Comparison of ENCODE assay signal across 21 cellular contexts in genomic region chr7:116663744-116664143, GRCh38.
"Had no signal": no experiment of that assay in that cellular context is flagged by ENCODE, and none has a peak within 500 bp of the region (broad histone marks: within the 10 kb centered on the region; RNA-seq: fewer than 3 reads in every experiment).

No MANE protein-coding gene starts in this region.

- H3K27me3 ChIP-seq: breast epithelium, Peyer's patch had no signal

- H3K4me3 ChIP-seq: breast epithelium, Peyer's patch had no signal

- DNase-seq: activated CD4-positive, alpha-beta T cell treated with anti-CD3 and anti-CD28 coated beads for 4 hours; activated CD8-positive, alpha-beta memory T cell treated with anti-CD3 and anti-CD28 coated beads, Interleukin-2, amount 50 U/mL, for 4 hours; activated CD8-positive, alpha-beta T cell treated with anti-CD3 and anti-CD28 coated beads for 36 hours; activated gamma-delta T cell treated with Interleukin-2 at 50 U/mL for 16 hours; activated naive CD4-positive, alpha-beta T cell treated with anti-CD3 and anti-CD28 coated beads, Interleukin-2, amount 10 ng/mL, durations not matched to agents 7 days and 5 days; activated naive CD8-positive, alpha-beta T cell treated with anti-CD3 and anti-CD28 coated beads for 36 hours; activated T-cell treated with anti-CD3 and anti-CD28 coated beads, Interleukin-2, amount 50 U/mL, for 72 hours; Karpas-422; MM.1S; NCI-H1105; NCI-H1436; NCI-H1694 treated with DMSO at 0.1 percent for 48 hours; NCI-H2029 treated with DMSO at 0.1 percent for 48 hours; NCI-H446 treated with DMSO at 0.1 percent for 48 hours; NCI-H524 treated with DMSO at 0.1 percent for 48 hours; NCI-H774; Peyer's patch; SHP77 treated with DMSO at 0.1 percent for 48 hours had no signal

- ATAC-seq: activated CD4-positive, CD25-positive, alpha-beta regulatory T cell treated with anti-CD3 and anti-CD28 coated beads, Interleukin-2, amount 50 U/mL, for 24 hours; activated CD8-positive, alpha-beta T cell treated with anti-CD3 and anti-CD28 coated beads for 36 hours; activated T-cell treated with anti-CD3 and anti-CD28 coated beads, Interleukin-2, amount 50 U/mL, for 72 hours had no signal

- H3K9me3 ChIP-seq: breast epithelium, Peyer's patch had no signal

- H3K4me1 ChIP-seq: breast epithelium, Peyer's patch had no signal

- H3K27ac ChIP-seq: breast epithelium, Peyer's patch, RWPE1 had no signal

- H3K36me3 ChIP-seq: breast epithelium, Peyer's patch had no signal
